Comparison of ENCODE assay signal across 16 cellular contexts in the genomic region with DNA sequence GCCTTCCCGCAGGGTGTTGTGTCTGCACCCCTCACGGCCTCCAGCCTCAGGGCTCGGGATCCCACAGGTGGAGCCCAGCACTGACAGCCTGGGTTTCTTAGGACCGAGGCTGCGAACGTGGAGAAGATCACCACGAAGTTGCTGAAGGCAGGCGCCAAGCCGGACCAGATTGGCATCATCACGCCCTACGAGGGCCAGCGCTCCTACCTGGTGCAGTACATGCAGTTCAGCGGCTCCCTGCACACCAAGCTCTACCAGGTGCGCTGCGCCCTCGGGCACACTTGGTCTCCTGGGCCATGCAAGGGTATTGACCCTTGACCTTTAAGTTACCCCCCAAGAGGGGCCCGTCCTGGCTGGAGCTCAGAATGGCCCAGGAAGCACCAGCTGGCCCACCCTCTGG. TPM values are rescaled to one million over a fixed set of nuclear protein-coding genes. Genes with fewer than 3 reads are reported as not detected.
DNase-seq lines count a peak whose midpoint lies in the region; ATAC-seq and TF ChIP-seq lines count a peak whose summit lies in the region.
"Had no signal": no experiment of that assay in that cellular context is flagged by ENCODE, and none has a peak within 500 bp of the region (broad histone marks: within the 10 kb centered on the region; RNA-seq: fewer than 3 reads in every experiment).

No MANE protein-coding gene starts in this region.

- H3K9me3 Mint-ChIP-seq in activated CD4-positive, alpha-beta T cell treated with anti-CD3 and anti-CD28 coated beads, Interleukin-2, amount 10 ng/mL, durations not matched to agents 7 days and 5 days = no peaks in the 10 kb centered on the region
- H3K9me3 Mint-ChIP-seq in activated CD4-positive, alpha-beta T cell treated with anti-CD3 and anti-CD28 coated beads for 36 hours (ENCODE audit: low read depth) = no peaks in the 10 kb centered on the region
- H3K9me3 Mint-ChIP-seq in WTC11 (no peaks in the 10 kb centered on the region), MCF 10A (ENCODE audit: unreplicated experiment) (no peaks in the 10 kb centered on the region)
- no peaks in the 10 kb centered on the region for H3K9me3 Mint-ChIP-seq in naive thymus-derived CD8-positive, alpha-beta T cell
- H3K9me3 Mint-ChIP-seq: CD8-positive, alpha-beta memory T cell; GM23338 had no signal

- H3K27ac Mint-ChIP-seq in activated CD4-positive, alpha-beta T cell treated with anti-CD3 and anti-CD28 coated beads, Interleukin-2, amount 10 ng/mL, durations not matched to agents 7 days and 5 days = peak overlapping the region; percentile 71
- H3K27ac Mint-ChIP-seq in activated CD4-positive, alpha-beta T cell treated with anti-CD3 and anti-CD28 coated beads for 36 hours = no peak overlapping the region
- peak overlapping the region; percentile 57 for H3K27ac Mint-ChIP-seq in WTC11
- H3K27ac Mint-ChIP-seq in naive thymus-derived CD8-positive, alpha-beta T cell = peak overlapping the region in 3 of 10 donors; percentile 63 to 69 (median 68)
- no peak overlapping the region for H3K27ac Mint-ChIP-seq in MCF 10A (ENCODE audit: low read depth, unreplicated experiment)
- H3K27ac Mint-ChIP-seq: GM23338 had no signal

- ATAC-seq in activated CD4-positive, alpha-beta T cell treated with anti-CD3 and anti-CD28 coated beads for 36 hours = no peak
- ATAC-seq in WTC11 (no peak), GM19397 (IDR thresholded peaks at IDR 0.05; ENCODE audit: unreplicated experiment) (no peak)
- ATAC-seq in naive thymus-derived CD8-positive, alpha-beta T cell = no peak
- ATAC-seq: GM23338, HCT116 had no signal

- H3K27ac ChIP-seq in layer of hippocampus (ENCODE audit: low read depth, low read length) = peak overlapping the region; percentile 12

- H3K4me3 Mint-ChIP-seq in activated CD4-positive, alpha-beta T cell treated with anti-CD3 and anti-CD28 coated beads, Interleukin-2, amount 10 ng/mL, durations not matched to agents 7 days and 5 days = no peak overlapping the region
- no peak overlapping the region for H3K4me3 Mint-ChIP-seq in activated CD4-positive, alpha-beta T cell treated with anti-CD3 and anti-CD28 coated beads for 36 hours
- H3K4me3 Mint-ChIP-seq in WTC11 (no peak overlapping the region), MCF 10A (ENCODE audit: unreplicated experiment) (no peak overlapping the region)
- H3K4me3 Mint-ChIP-seq in naive thymus-derived CD8-positive, alpha-beta T cell = no peak overlapping the region
- H3K4me3 Mint-ChIP-seq: CD8-positive, alpha-beta memory T cell; GM23338 had no signal

- CTCF ChIA-PET in activated CD4-positive, alpha-beta T cell treated with anti-CD3 and anti-CD28 coated beads, Interleukin-2, amount 10 ng/mL, durations not matched to agents 7 days and 5 days (lab: Charles Lee) = interaction anchor here (2.3 kb wide), 1 partner anchor 10 kb away, joined by 6 read pairs; no protein-coding TSS in a partner anchor
- CTCF ChIA-PET in activated CD4-positive, alpha-beta T cell treated with anti-CD3 and anti-CD28 coated beads for 36 hours (lab: Charles Lee) = interaction anchor here (0.6 kb wide), 1 partner anchor 410 kb away, joined by 3 read pairs; no protein-coding TSS in a partner anchor
- CTCF ChIA-PET in WTC11 (lab: Charles Lee) (interaction anchor here (5.9 kb wide), 1 partner anchor 13 kb away, joined by 45 read pairs; no protein-coding TSS in a partner anchor), MCF 10A (lab: Yijun Ruan, JAX) (interaction anchor here (0.7 to 2.3 kb wide), 4 partner anchors 13 to 216 kb away, joined by 3 to 9 read pairs (median 4); no protein-coding TSS in a partner anchor)

- no peak for TF ChIP-seq CTCF in WTC11 (IDR thresholded peaks at IDR 0.05)
- TF ChIP-seq CTCF in MCF 10A (IDR thresholded peaks at IDR 0.05; ENCODE audit: unreplicated experiment) = no peak

- DNase-seq in activated CD4-positive, alpha-beta T cell treated with anti-CD3 and anti-CD28 coated beads, Interleukin-2, amount 10 ng/mL, durations not matched to agents 7 days and 5 days = no peak
- DNase-seq in activated CD4-positive, alpha-beta T cell treated with anti-CD3 and anti-CD28 coated beads for 36 hours = no peak
- DNase-seq in WTC11 (ENCODE audit: low spot score) (no peak), MCF 10A (ENCODE audit: unreplicated experiment) (no peak), NOMO-1 (lab: John Stamatoyannopoulos, UW; ENCODE audit: unreplicated experiment in 2 of 2) (no peak)
- no peak for DNase-seq in naive thymus-derived CD8-positive, alpha-beta T cell
- DNase-seq: 8988T; CD8-positive, alpha-beta memory T cell; DND-41; NCI-H1436 treated with DMSO at 0.1 percent for 48 hours; NCI-H2081; NCI-H524 had no signal

- H3K4me1 Mint-ChIP-seq in activated CD4-positive, alpha-beta T cell treated with anti-CD3 and anti-CD28 coated beads, Interleukin-2, amount 10 ng/mL, durations not matched to agents 7 days and 5 days = no peaks in the 10 kb centered on the region
- H3K4me1 Mint-ChIP-seq in activated CD4-positive, alpha-beta T cell treated with anti-CD3 and anti-CD28 coated beads for 36 hours = no peaks in the 10 kb centered on the region
- H3K4me1 Mint-ChIP-seq in WTC11 = no peaks in the 10 kb centered on the region
- peaks cover 0 to 2% (median 2%) of the 10 kb centered on the region in 4 donors for H3K4me1 Mint-ChIP-seq in naive thymus-derived CD8-positive, alpha-beta T cell
- H3K4me1 Mint-ChIP-seq in MCF 10A (ENCODE audit: insufficient read depth, unreplicated experiment) = no peaks in the 10 kb centered on the region
- H3K4me1 Mint-ChIP-seq: GM23338 had no signal

- no peaks in the 10 kb centered on the region for H3K27me3 Mint-ChIP-seq in activated CD4-positive, alpha-beta T cell treated with anti-CD3 and anti-CD28 coated beads, Interleukin-2, amount 10 ng/mL, durations not matched to agents 7 days and 5 days
- H3K27me3 Mint-ChIP-seq in activated CD4-positive, alpha-beta T cell treated with anti-CD3 and anti-CD28 coated beads for 36 hours = no peaks in the 10 kb centered on the region
- H3K27me3 Mint-ChIP-seq in WTC11 (ENCODE audit: low read depth) = no peaks in the 10 kb centered on the region
- H3K27me3 Mint-ChIP-seq in naive thymus-derived CD8-positive, alpha-beta T cell = no peaks in the 10 kb centered on the region
- H3K27me3 Mint-ChIP-seq in MCF 10A (ENCODE audit: insufficient read depth, unreplicated experiment) = no peaks in the 10 kb centered on the region
- H3K27me3 Mint-ChIP-seq: CD8-positive, alpha-beta memory T cell had no signal

- POLR2A ChIA-PET in activated CD4-positive, alpha-beta T cell treated with anti-CD3 and anti-CD28 coated beads, Interleukin-2, amount 10 ng/mL, durations not matched to agents 7 days and 5 days (lab: Charles Lee) = interaction anchor here (0.6 kb wide), 1 partner anchor 128 kb away, joined by 3 read pairs; no protein-coding TSS in a partner anchor
- POLR2A ChIA-PET in activated CD4-positive, alpha-beta T cell treated with anti-CD3 and anti-CD28 coated beads for 36 hours (lab: Charles Lee) = no interaction called here
- POLR2A ChIA-PET in WTC11 (lab: Charles Lee) = no interaction called here
- POLR2A ChIA-PET in naive thymus-derived CD8-positive, alpha-beta T cell (lab: Charles Lee) = no interaction called here
- POLR2A ChIA-PET in MCF 10A (lab: Yijun Ruan, JAX) = no interaction called here

- intact Hi-C loops in activated CD4-positive, alpha-beta T cell treated with anti-CD3 and anti-CD28 coated beads for 36 hours (cut with DNase I, micrococcal nuclease) = no loop called here
- intact Hi-C loops in MCF 10A (cut with micrococcal nuclease) = no loop called here

- H3K36me3 Mint-ChIP-seq in activated CD4-positive, alpha-beta T cell treated with anti-CD3 and anti-CD28 coated beads, Interleukin-2, amount 10 ng/mL, durations not matched to agents 7 days and 5 days (ENCODE audit: low read depth) = peaks cover 47% of the 10 kb centered on the region
- H3K36me3 Mint-ChIP-seq in activated CD4-positive, alpha-beta T cell treated with anti-CD3 and anti-CD28 coated beads for 36 hours (ENCODE audit: low read depth) = peaks cover 57% of the 10 kb centered on the region
- H3K36me3 Mint-ChIP-seq in WTC11 (peaks cover 58% of the 10 kb centered on the region), MCF 10A (ENCODE audit: insufficient read depth, unreplicated experiment) (peaks cover 89% of the 10 kb centered on the region)
- H3K36me3 Mint-ChIP-seq in naive thymus-derived CD8-positive, alpha-beta T cell = peaks cover 0 to 94% (median 13%) of the 10 kb centered on the region in 3 donors

- no TSS peak for BruUV-seq in MCF 10A (replicated peaks; lab: Mats Ljungman, UMichigan)

- H3K27me3 ChIP-seq in layer of hippocampus (ENCODE audit: control insufficient read depth, insufficient read depth, low read length) = no peaks in the 10 kb centered on the region

RNA-seq across cellular contexts. Expression of a gene that starts 29.0 kb away (rescaled TPM):
- 10 to 100 TPM; 89.4 to 97.3 TPM for total RNA-seq in activated CD4-positive, alpha-beta T cell treated with anti-CD3 and anti-CD28 coated beads, Interleukin-2, amount 10 ng/mL, durations not matched to agents 7 days and 5 days
- total RNA-seq in activated CD4-positive, alpha-beta T cell treated with anti-CD3 and anti-CD28 coated beads for 36 hours = 10 to 100 TPM; 72.4 to 74.0 TPM
- total RNA-seq in WTC11 (2021) (77.3 to 82.5 TPM (median 81.9 TPM) in 3 replicates), MCF 10A (2022) (79.8 and 85.0 TPM in 2 replicates)
- total RNA-seq in naive thymus-derived CD8-positive, alpha-beta T cell = 100 to 1,000 TPM; 109 to 112 TPM
- polyA plus RNA-seq in naive thymus-derived CD8-positive, alpha-beta T cell = 10 to 100 TPM in 1 of 3 donors, 1 to 10 TPM in 2; 7.5 to 28.4 (median 9.5) TPM

RNA-seq across cellular contexts. Expression of a gene that starts 35.2 kb away (rescaled TPM):
- total RNA-seq in activated CD4-positive, alpha-beta T cell treated with anti-CD3 and anti-CD28 coated beads, Interleukin-2, amount 10 ng/mL, durations not matched to agents 7 days and 5 days = not detected
- total RNA-seq in activated CD4-positive, alpha-beta T cell treated with anti-CD3 and anti-CD28 coated beads for 36 hours = under 1 TPM; 0.11 to 0.16 TPM
- total RNA-seq in WTC11 (2021) = 14.7 to 24.5 TPM (median 22.6 TPM) in 3 replicates
- not detected for total RNA-seq in naive thymus-derived CD8-positive, alpha-beta T cell
- not detected for polyA plus RNA-seq in naive thymus-derived CD8-positive, alpha-beta T cell
- total RNA-seq in MCF 10A (2022) = not detected in 2 replicates
- total RNA-seq: CD8-positive, alpha-beta memory T cell had no signal
- polyA plus RNA-seq: CD8-positive, alpha-beta memory T cell had no signal

RNA-seq across cellular contexts. Expression of a gene that starts 58.5 kb away (rescaled TPM):
- total RNA-seq in activated CD4-positive, alpha-beta T cell treated with anti-CD3 and anti-CD28 coated beads, Interleukin-2, amount 10 ng/mL, durations not matched to agents 7 days and 5 days = 100 to 1,000 TPM; 218 to 258 TPM
- total RNA-seq in activated CD4-positive, alpha-beta T cell treated with anti-CD3 and anti-CD28 coated beads for 36 hours = 100 to 1,000 TPM; 158 to 182 TPM
- total RNA-seq in WTC11 (2021) (224 to 240 TPM (median 228 TPM) in 3 replicates), MCF 10A (2022) (310 and 456 TPM in 2 replicates)
- total RNA-seq in naive thymus-derived CD8-positive, alpha-beta T cell = 100 to 1,000 TPM; 145 to 149 TPM
- polyA plus RNA-seq in naive thymus-derived CD8-positive, alpha-beta T cell = 100 to 1,000 TPM; 224 to 259 (median 235) TPM

RNA-seq across cellular contexts. Expression of a gene that starts 58.8 kb away (rescaled TPM):
- total RNA-seq in activated CD4-positive, alpha-beta T cell treated with anti-CD3 and anti-CD28 coated beads, Interleukin-2, amount 10 ng/mL, durations not matched to agents 7 days and 5 days = 10 to 100 TPM; 40.6 to 50.6 TPM
- 10 to 100 TPM; 51.4 to 53.4 TPM for total RNA-seq in activated CD4-positive, alpha-beta T cell treated with anti-CD3 and anti-CD28 coated beads for 36 hours
- 30.1 to 47.9 TPM (median 36.4 TPM) in 3 replicates for total RNA-seq in WTC11 (2021)
- 10 to 100 TPM; 39.4 to 46.4 TPM for total RNA-seq in naive thymus-derived CD8-positive, alpha-beta T cell
- polyA plus RNA-seq in naive thymus-derived CD8-positive, alpha-beta T cell = 10 to 100 TPM; 21.7 to 37.5 (median 24.7) TPM
- total RNA-seq in MCF 10A (2022) = 87.7 and 98.8 TPM in 2 replicates

Comparison
In these comparisons a context has a peak if more than half of its experiments do, and no peak if none do; other contexts are left out.
1. H3K27ac Mint-ChIP-seq: peak in activated CD4-positive, alpha-beta T cell treated with anti-CD3 and anti-CD28 coated beads, Interleukin-2, amount 10 ng/mL, durations not matched to agents 7 days and 5 days (single experiment) and WTC11 (single experiment); none in activated CD4-positive, alpha-beta T cell treated with anti-CD3 and anti-CD28 coated beads for 36 hours (single experiment) and MCF 10A (single experiment).
2. RNA of a gene that starts 35.2 kb away (total RNA-seq): 14.7 to 24.5 TPM in WTC11; not detected in naive thymus-derived CD8-positive, alpha-beta T cell, 0.11 to 0.16 TPM in activated CD4-positive, alpha-beta T cell treated with anti-CD3 and anti-CD28 coated beads for 36 hours, not detected in activated CD4-positive, alpha-beta T cell treated with anti-CD3 and anti-CD28 coated beads, Interleukin-2, amount 10 ng/mL, durations not matched to agents 7 days and 5 days and not detected in MCF 10A; every median in the first group is over 10 times any median in the second.